ENCODE assay signal across 16 cellular contexts in genomic region chr12:67633024-67633423, GRCh38. TPM values are rescaled to one million over a fixed set of nuclear protein-coding genes. Genes with fewer than 3 reads are reported as not detected.
A peak's percentile ranks its signal among the peaks of the same experiment; 100 is the strongest.
DNase-seq lines count a peak whose midpoint lies in the region; ATAC-seq and TF ChIP-seq lines count a peak whose summit lies in the region.
"Had no signal": no experiment of that assay in that cellular context is flagged by ENCODE, and none has a peak within 500 bp of the region (broad histone marks: within the 10 kb centered on the region; RNA-seq: fewer than 3 reads in every experiment).

No MANE protein-coding gene starts in this region.

- no peak for ATAC-seq in activated CD8-positive, alpha-beta T cell treated with anti-CD3 and anti-CD28 coated beads for 36 hours
- ATAC-seq in activated CD8-positive, alpha-beta T cell treated with anti-CD3 and anti-CD28 coated beads, Interleukin-2, amount 10 ng/mL, durations not matched to agents 7 days and 5 days, result no peak
- ATAC-seq in stimulated activated naive B cell treated with anti-CD40 and anti-IgM and Interleukin-4, amounts not matched to agents 10 μg/mL and 1 μg/mL and 100 μg/mL, for 72 hours (replicated peaks), result peak in 1 of 2 donors; percentile 26

- peak overlapping the region; percentile 44 for H3K27ac Mint-ChIP-seq in activated CD8-positive, alpha-beta T cell treated with anti-CD3 and anti-CD28 coated beads for 36 hours
- no peak overlapping the region for H3K27ac Mint-ChIP-seq in activated CD8-positive, alpha-beta T cell treated with anti-CD3 and anti-CD28 coated beads, Interleukin-2, amount 10 ng/mL, durations not matched to agents 7 days and 5 days
- H3K27ac Mint-ChIP-seq in immature natural killer cell, result peak overlapping the region in 5 of 6 donors; percentile 6 to 38 (median 25)
- peak overlapping the region; percentile 73 for H3K27ac Mint-ChIP-seq in stimulated activated naive B cell treated with anti-CD40 and anti-IgM and Interleukin-4, amounts not matched to agents 10 μg/mL and 1 μg/mL and 100 μg/mL, for 72 hours
- H3K27ac Mint-ChIP-seq: HFFc6 had no signal

- peaks cover 51% of the 10 kb centered on the region for H3K4me1 ChIP-seq in OCI-LY1 (ENCODE audit: insufficient read depth, low read length, severe bottlenecking)

- peaks cover 11% of the 10 kb centered on the region for H3K9me3 Mint-ChIP-seq in activated CD8-positive, alpha-beta T cell treated with anti-CD3 and anti-CD28 coated beads for 36 hours
- H3K9me3 Mint-ChIP-seq in activated CD8-positive, alpha-beta T cell treated with anti-CD3 and anti-CD28 coated beads, Interleukin-2, amount 10 ng/mL, durations not matched to agents 7 days and 5 days (ENCODE audit: insufficient read depth), result peaks cover 16% of the 10 kb centered on the region
- no peaks in the 10 kb centered on the region for H3K9me3 Mint-ChIP-seq in immature natural killer cell
- H3K9me3 Mint-ChIP-seq in stimulated activated naive B cell treated with anti-CD40 and anti-IgM and Interleukin-4, amounts not matched to agents 10 μg/mL and 1 μg/mL and 100 μg/mL, for 72 hours, result peaks cover 9% of the 10 kb centered on the region in 2 donors
- H3K9me3 Mint-ChIP-seq: HFFc6 had no signal

- no peak overlapping the region for H3K4me2 ChIP-seq in OCI-LY1 (ENCODE audit: low read length)
- H3K4me2 ChIP-seq: BLaER1, KMS-11 had no signal

- no peaks in the 10 kb centered on the region for H3F3A ChIP-seq in OCI-LY1 (ENCODE audit: insufficient read depth, low read length)

- POLR2A ChIA-PET in activated CD8-positive, alpha-beta T cell treated with anti-CD3 and anti-CD28 coated beads for 36 hours (lab: Charles Lee), result interaction anchor here (1.5 kb wide), 1 partner anchor 15 kb away, joined by 4 read pairs; the partner anchor contains the start of gene DYRK2
- POLR2A ChIA-PET in activated CD8-positive, alpha-beta T cell treated with anti-CD3 and anti-CD28 coated beads, Interleukin-2, amount 10 ng/mL, durations not matched to agents 7 days and 5 days (lab: Charles Lee), result interaction anchor here (1.5 to 1.6 kb wide), 2 partner anchors 15 to 364 kb away, joined by 4 to 8 read pairs; partner anchors contain the start of genes CAND1 and DYRK2

- no peak overlapping the region for H3K4me3 ChIP-seq in OCI-LY1 (ENCODE audit: low read depth, low read length, poor library complexity, severe bottlenecking)
- H3K4me3 ChIP-seq: BLaER1 had no signal

- no peak for TF ChIP-seq CTCF in activated CD8-positive, alpha-beta T cell treated with anti-CD3 and anti-CD28 coated beads for 36 hours (IDR thresholded peaks at IDR 0.05)
- TF ChIP-seq CTCF in OCI-LY1 (IDR thresholded peaks at IDR 0.05; ENCODE audit: low read length), result no peak

- H3K27me3 Mint-ChIP-seq in activated CD8-positive, alpha-beta T cell treated with anti-CD3 and anti-CD28 coated beads for 36 hours, result no peaks in the 10 kb centered on the region
- H3K27me3 Mint-ChIP-seq in activated CD8-positive, alpha-beta T cell treated with anti-CD3 and anti-CD28 coated beads, Interleukin-2, amount 10 ng/mL, durations not matched to agents 7 days and 5 days (ENCODE audit: low read depth), result peaks cover 2% of the 10 kb centered on the region
- peaks cover 4 to 9% (median 6%) of the 10 kb centered on the region in 3 donors for H3K27me3 Mint-ChIP-seq in immature natural killer cell (ENCODE audit: low read depth in 3 of 3)
- H3K27me3 Mint-ChIP-seq in stimulated activated naive B cell treated with anti-CD40 and anti-IgM and Interleukin-4, amounts not matched to agents 10 μg/mL and 1 μg/mL and 100 μg/mL, for 72 hours, result no peaks in the 10 kb centered on the region

- peaks cover 66% of the 10 kb centered on the region for H3K4me1 Mint-ChIP-seq in activated CD8-positive, alpha-beta T cell treated with anti-CD3 and anti-CD28 coated beads for 36 hours (ENCODE audit: low read depth)
- H3K4me1 Mint-ChIP-seq in activated CD8-positive, alpha-beta T cell treated with anti-CD3 and anti-CD28 coated beads, Interleukin-2, amount 10 ng/mL, durations not matched to agents 7 days and 5 days (ENCODE audit: low read depth), result peaks cover 59% of the 10 kb centered on the region
- H3K4me1 Mint-ChIP-seq in immature natural killer cell, result peaks cover 63 to 70% of the 10 kb centered on the region in 2 donors
- peaks cover 44 to 64% of the 10 kb centered on the region in 2 donors for H3K4me1 Mint-ChIP-seq in stimulated activated naive B cell treated with anti-CD40 and anti-IgM and Interleukin-4, amounts not matched to agents 10 μg/mL and 1 μg/mL and 100 μg/mL, for 72 hours

- H2AFZ ChIP-seq in OCI-LY1 (ENCODE audit: low read length), result no peak overlapping the region

- H3K36me3 ChIP-seq in OCI-LY1 (ENCODE audit: insufficient read depth, low read length), result no peaks in the 10 kb centered on the region
- H3K36me3 ChIP-seq: BLaER1 had no signal

- no peak overlapping the region for H3K9ac ChIP-seq in OCI-LY1 (ENCODE audit: low read length)
- H3K9ac ChIP-seq: BLaER1, KMS-11 had no signal

- no peaks in the 10 kb centered on the region for H3K79me2 ChIP-seq in OCI-LY1 (ENCODE audit: insufficient read depth, low read length)

- no peak for DNase-seq in activated CD8-positive, alpha-beta T cell treated with anti-CD3 and anti-CD28 coated beads for 36 hours
- DNase-seq in activated CD8-positive, alpha-beta T cell treated with anti-CD3 and anti-CD28 coated beads, Interleukin-2, amount 10 ng/mL, durations not matched to agents 7 days and 5 days, result no peak
- DNase-seq in immature natural killer cell (no peak), NCI-H524 (lab: John Stamatoyannopoulos, UW) (no peak), SKM-1 treated with dmso at 0.1 percent for 144 hours (lab: John Stamatoyannopoulos, UW; ENCODE audit: unreplicated experiment) (no peak), RKO (ENCODE audit: low spot score) (no peak)
- DNase-seq in stimulated activated naive B cell treated with anti-CD40 and anti-IgM and Interleukin-4, amounts not matched to agents 10 μg/mL and 1 μg/mL and 100 μg/mL, for 72 hours, result no peak
- DNase-seq: 8988T, HFFc6, NCI-H1048, NCI-H146, NCI-H2081, NCI-H510A had no signal

- H3K9me2 ChIP-seq in OCI-LY1 (ENCODE audit: low read depth, low read length), result no peaks in the 10 kb centered on the region

- H4K20me1 ChIP-seq in OCI-LY1 (ENCODE audit: insufficient read depth, low read length), result no peaks in the 10 kb centered on the region
- H4K20me1 ChIP-seq: BLaER1 had no signal

- H3K27me3 ChIP-seq in OCI-LY1 (ENCODE audit: insufficient read depth, low read length), result no peaks in the 10 kb centered on the region
- H3K27me3 ChIP-seq: BLaER1 had no signal

- CTCF ChIA-PET in activated CD8-positive, alpha-beta T cell treated with anti-CD3 and anti-CD28 coated beads for 36 hours (lab: Charles Lee), result interaction anchor here (0.8 to 1.1 kb wide), 4 partner anchors 15 to 311 kb away, joined by 3 read pairs; partner anchors contain the start of gene DYRK2
- CTCF ChIA-PET in activated CD8-positive, alpha-beta T cell treated with anti-CD3 and anti-CD28 coated beads, Interleukin-2, amount 10 ng/mL, durations not matched to agents 7 days and 5 days (lab: Charles Lee), result interaction anchor here (1.1 to 2.4 kb wide), 4 partner anchors 12 to 54 kb away, joined by 3 to 12 read pairs (median 4); partner anchors contain the start of gene DYRK2

- H3K9me3 ChIP-seq in OCI-LY1 (ENCODE audit: low read length), result no peaks in the 10 kb centered on the region
- H3K9me3 ChIP-seq: BLaER1 had no signal

- peak overlapping the region; percentile 94 for H3K27ac ChIP-seq in OCI-LY1 (ENCODE audit: low read depth, low read length, poor library complexity, severe bottlenecking)
- H3K27ac ChIP-seq: BLaER1, KMS-11 had no signal

- no peak overlapping the region for H3K4me3 Mint-ChIP-seq in activated CD8-positive, alpha-beta T cell treated with anti-CD3 and anti-CD28 coated beads for 36 hours
- no peak overlapping the region for H3K4me3 Mint-ChIP-seq in activated CD8-positive, alpha-beta T cell treated with anti-CD3 and anti-CD28 coated beads, Interleukin-2, amount 10 ng/mL, durations not matched to agents 7 days and 5 days
- H3K4me3 Mint-ChIP-seq in immature natural killer cell, result no peak overlapping the region
- peak overlapping the region; percentile 27 to 35 for H3K4me3 Mint-ChIP-seq in stimulated activated naive B cell treated with anti-CD40 and anti-IgM and Interleukin-4, amounts not matched to agents 10 μg/mL and 1 μg/mL and 100 μg/mL, for 72 hours
- H3K4me3 Mint-ChIP-seq: HFFc6 had no signal

- H3K36me3 Mint-ChIP-seq in activated CD8-positive, alpha-beta T cell treated with anti-CD3 and anti-CD28 coated beads for 36 hours (ENCODE audit: low read depth), result peaks cover 14% of the 10 kb centered on the region
- H3K36me3 Mint-ChIP-seq in activated CD8-positive, alpha-beta T cell treated with anti-CD3 and anti-CD28 coated beads, Interleukin-2, amount 10 ng/mL, durations not matched to agents 7 days and 5 days (ENCODE audit: low read depth), result peaks cover 26% of the 10 kb centered on the region
- peaks cover 0 to 10% (median 5%) of the 10 kb centered on the region in 3 donors for H3K36me3 Mint-ChIP-seq in immature natural killer cell
- H3K36me3 Mint-ChIP-seq in stimulated activated naive B cell treated with anti-CD40 and anti-IgM and Interleukin-4, amounts not matched to agents 10 μg/mL and 1 μg/mL and 100 μg/mL, for 72 hours, result peaks cover 8 to 9% of the 10 kb centered on the region in 2 donors

- intact Hi-C loops in activated CD8-positive, alpha-beta T cell treated with anti-CD3 and anti-CD28 coated beads for 36 hours (cut with micrococcal nuclease), result loop anchor here (10.0 kb wide), 1 partner anchor 178 kb away; no protein-coding TSS in a partner anchor

RNA-seq across cellular contexts. Expression of gene DYRK2, which starts 15.5 kb away (rescaled TPM):
- total RNA-seq in activated CD8-positive, alpha-beta T cell treated with anti-CD3 and anti-CD28 coated beads for 36 hours, result 10 to 100 TPM; 28.8 to 33.7 TPM
- total RNA-seq in activated CD8-positive, alpha-beta T cell treated with anti-CD3 and anti-CD28 coated beads, Interleukin-2, amount 10 ng/mL, durations not matched to agents 7 days and 5 days, result 10 to 100 TPM; 72.9 to 73.1 TPM
- 10 to 100 TPM; 30.4 to 82.4 (median 45.1) TPM for polyA plus RNA-seq in immature natural killer cell

Comparison
In these comparisons a context has a peak if more than half of its experiments do, and no peak if none do; other contexts are left out.
1. H3K4me3 Mint-ChIP-seq: peak in stimulated activated naive B cell treated with anti-CD40 and anti-IgM and Interleukin-4, amounts not matched to agents 10 μg/mL and 1 μg/mL and 100 μg/mL, for 72 hours (2 of 2); none in activated CD8-positive, alpha-beta T cell treated with anti-CD3 and anti-CD28 coated beads for 36 hours (single experiment), activated CD8-positive, alpha-beta T cell treated with anti-CD3 and anti-CD28 coated beads, Interleukin-2, amount 10 ng/mL, durations not matched to agents 7 days and 5 days (single experiment) and immature natural killer cell (0 of 5).